In the genomic region with DNA sequence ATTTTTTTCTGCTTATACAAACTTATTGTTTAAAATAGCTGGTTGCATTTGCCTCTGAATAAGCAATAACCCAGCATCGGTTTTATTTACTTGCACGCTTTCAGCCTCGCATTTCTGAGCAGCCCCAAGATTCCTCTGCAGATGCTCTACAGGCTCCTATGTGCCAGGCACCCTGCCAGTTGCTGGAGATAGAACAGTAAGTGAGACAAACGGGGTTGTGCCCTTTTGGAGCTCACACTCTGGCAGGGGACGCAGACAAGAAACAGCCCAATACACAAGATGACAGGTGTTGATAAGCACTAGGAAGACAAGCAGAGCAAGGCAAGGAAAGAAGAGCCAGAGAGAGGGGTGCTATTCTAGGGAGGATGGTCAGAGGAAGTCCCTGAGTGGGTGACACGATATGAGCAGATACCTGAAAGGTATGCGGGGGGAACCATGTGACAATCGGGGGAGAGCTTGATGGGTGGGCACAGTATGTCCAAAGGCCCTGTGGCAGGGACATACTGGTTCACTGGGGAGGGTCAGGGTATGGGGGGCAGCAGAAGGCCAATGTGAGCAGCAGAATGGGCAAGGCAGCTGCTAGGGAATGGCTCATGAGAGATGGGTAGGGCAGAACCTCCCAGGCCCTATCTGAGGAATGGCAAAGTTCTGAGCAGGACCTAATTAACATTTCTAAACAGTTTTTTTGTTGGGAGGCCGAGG, we compare ENCODE assay signal across 27 cellular contexts. TPM values are rescaled to one million over a fixed set of nuclear protein-coding genes. Genes with fewer than 3 reads are reported as not detected.
A peak's percentile ranks its signal among the peaks of the same experiment; 100 is the strongest.
DNase-seq lines count a peak whose midpoint lies in the region; ATAC-seq and TF ChIP-seq lines count a peak whose summit lies in the region.
"Had no signal": no experiment of that assay in that cellular context is flagged by ENCODE, and none has a peak within 500 bp of the region (broad histone marks: within the 10 kb centered on the region; RNA-seq: fewer than 3 reads in every experiment).

No MANE protein-coding gene starts in this region.

- ATAC-seq in SK-N-SH treated with all-trans-retinoic acid at 6 μM for 48 hours = peak; percentile 82
- ATAC-seq in right cardiac atrium = peak; percentile 21 to 51
- ATAC-seq: CD8-positive, alpha-beta T cell; left lung; naive thymus-derived CD4-positive, alpha-beta T cell had no signal

- H3K4me1 ChIP-seq in right cardiac atrium (ENCODE audit: control insufficient read depth, insufficient read depth, low read length) = no peaks in the 10 kb centered on the region
- H3K4me1 ChIP-seq in Caco-2 = no peaks in the 10 kb centered on the region
- H3K4me1 ChIP-seq: testis, uterus had no signal

- H3K4me3 Mint-ChIP-seq in CD14-positive monocyte = no peak overlapping the region
- no peak overlapping the region for H3K4me3 Mint-ChIP-seq in activated CD4-positive, alpha-beta memory T cell treated with anti-CD3 and anti-CD28 coated beads, Interleukin-2, amount 10 ng/mL, durations not matched to agents 7 days and 5 days
- no peak overlapping the region for H3K4me3 Mint-ChIP-seq in Caco-2 (ENCODE audit: unreplicated experiment)
- H3K4me3 Mint-ChIP-seq: activated naive CD4-positive, alpha-beta T cell treated with anti-CD3 and anti-CD28 coated beads for 36 hours; CD8-positive, alpha-beta T cell; immature natural killer cell; mesothelial cell of epicardium; naive thymus-derived CD4-positive, alpha-beta T cell; T-helper 1 cell treated with Interleukin-12 subunit alpha and Interleukin-12 subunit beta and Interleukin-4 antibody, amounts not matched to agents 30 μg/mL and 1 μg/mL, for 36 hours had no signal

- TF ChIP-seq CTCF in CD14-positive monocyte (IDR thresholded peaks at IDR 0.05) = no peak
- no peak for TF ChIP-seq CTCF in Caco-2 (IDR thresholded peaks at IDR 0.05; ENCODE audit: insufficient read depth in 1 of 2, low read depth in 1 of 2, low read length in 1 of 2, severe bottlenecking in 1 of 2, unreplicated experiment in 1 of 2)

- BruUV-seq in Caco-2 (replicated peaks; lab: Mats Ljungman, UMichigan) = no TSS peak

- H3K27ac ChIP-seq in right cardiac atrium (ENCODE audit: low read length) = no peak overlapping the region
- H3K27ac ChIP-seq: left lung, testis, uterus had no signal

- DNase-seq in CD14-positive monocyte (ENCODE audit: low spot score) = no peak
- DNase-seq in right cardiac atrium = peak in 1 of 3 donors; percentile 59
- DNase-seq in posterior vena cava (ENCODE audit: low spot score) = peak; percentile 49
- no peak for DNase-seq in NCI-H2029 (lab: John Stamatoyannopoulos, UW)
- DNase-seq in stimulated activated CD8-positive, alpha-beta memory T cell treated with anti-CD3 and anti-CD28 coated beads, Interleukin-4, amount 100 ng/mL, for 48 hours = no peak
- DNase-seq in activated CD4-positive, alpha-beta memory T cell treated with anti-CD3 and anti-CD28 coated beads, Interleukin-2, amount 10 ng/mL, durations not matched to agents 7 days and 5 days = no peak
- DNase-seq in Caco-2 = no peak
- DNase-seq: activated CD4-positive, CD25-positive, alpha-beta regulatory T cell; activated naive CD4-positive, alpha-beta T cell treated with anti-CD3 and anti-CD28 coated beads for 36 hours; CD8-positive, alpha-beta T cell; GOT3; immature natural killer cell; KG1; left lung; naive thymus-derived CD4-positive, alpha-beta T cell; NCI-H1092 treated with DMSO at 0.1 percent for 48 hours; NCI-H187; NCI-H2171 treated with DMSO at 0.1 percent for 48 hours; NCI-H510A; nucleus accumbens; small intestine; stimulated activated naive CD4-positive, alpha-beta T cell treated with Interleukin-2 at 50 U/mL for 16 hours; testis had no signal

- H3K27me3 ChIP-seq in right cardiac atrium (ENCODE audit: control insufficient read depth, insufficient read depth) (no peaks in the 10 kb centered on the region), Caco-2 (replicated peaks; ENCODE audit: control insufficient read depth, insufficient read depth, low read length) (no peaks in the 10 kb centered on the region)
- H3K27me3 ChIP-seq: left lung, testis, uterus had no signal

- 61% methylated on average over 9 of the region's 9 CpGs for WGBS in right cardiac atrium

- H3K9me3 ChIP-seq in right cardiac atrium (ENCODE audit: control insufficient read depth, low read length) (peaks cover 2% of the 10 kb centered on the region), Caco-2 (no peaks in the 10 kb centered on the region)
- H3K9me3 ChIP-seq: left lung, testis, uterus had no signal

- H3K4me3 ChIP-seq in right cardiac atrium (ENCODE audit: low read length) (no peak overlapping the region), Caco-2 (ENCODE audit: low read depth, low read length) (no peak overlapping the region)
- H3K4me3 ChIP-seq: left lung, testis, uterus had no signal

- peaks cover 0 to 5% (median 2%) of the 10 kb centered on the region in 7 donors for H3K9me3 Mint-ChIP-seq in CD14-positive monocyte
- no peaks in the 10 kb centered on the region for H3K9me3 Mint-ChIP-seq in activated CD4-positive, alpha-beta memory T cell treated with anti-CD3 and anti-CD28 coated beads, Interleukin-2, amount 10 ng/mL, durations not matched to agents 7 days and 5 days
- no peaks in the 10 kb centered on the region for H3K9me3 Mint-ChIP-seq in Caco-2 (ENCODE audit: unreplicated experiment)
- H3K9me3 Mint-ChIP-seq: CD8-positive, alpha-beta T cell; immature natural killer cell; T-helper 1 cell treated with Interleukin-12 subunit alpha and Interleukin-12 subunit beta and Interleukin-4 antibody, amounts not matched to agents 30 μg/mL and 1 μg/mL, for 36 hours had no signal

- intact Hi-C loops in CD14-positive monocyte (cut with micrococcal nuclease) (loop anchor here (5.0 kb wide), 1 partner anchor 39 kb away; no protein-coding TSS in a partner anchor), right cardiac atrium (cut with DNase I) (no loop called here), posterior vena cava (cut with DNase I) (no loop called here), Caco-2 (cut with micrococcal nuclease; ENCODE audit: unreplicated experiment) (no loop called here)

- no peaks in the 10 kb centered on the region for H3K36me3 ChIP-seq in Caco-2 (ENCODE audit: control insufficient read depth, insufficient read depth, low read length)
- H3K36me3 ChIP-seq: left lung, uterus had no signal

- H3K27ac Mint-ChIP-seq in CD14-positive monocyte (peak overlapping the region in 5 of 7 donors; percentile 28 to 99 (median 55)), Caco-2 (ENCODE audit: unreplicated experiment) (no peak overlapping the region)
- no peak overlapping the region for H3K27ac Mint-ChIP-seq in activated CD4-positive, alpha-beta memory T cell treated with anti-CD3 and anti-CD28 coated beads, Interleukin-2, amount 10 ng/mL, durations not matched to agents 7 days and 5 days
- H3K27ac Mint-ChIP-seq: activated naive CD4-positive, alpha-beta T cell treated with anti-CD3 and anti-CD28 coated beads for 36 hours; CD8-positive, alpha-beta T cell; immature natural killer cell; mesothelial cell of epicardium; T-helper 1 cell treated with Interleukin-12 subunit alpha and Interleukin-12 subunit beta and Interleukin-4 antibody, amounts not matched to agents 30 μg/mL and 1 μg/mL, for 36 hours had no signal

- H3K36me3 Mint-ChIP-seq in CD14-positive monocyte = peaks cover 0 to 2% of the 10 kb centered on the region in 2 donors
- no peaks in the 10 kb centered on the region for H3K36me3 Mint-ChIP-seq in activated CD4-positive, alpha-beta memory T cell treated with anti-CD3 and anti-CD28 coated beads, Interleukin-2, amount 10 ng/mL, durations not matched to agents 7 days and 5 days (ENCODE audit: low read depth)
- no peaks in the 10 kb centered on the region for H3K36me3 Mint-ChIP-seq in Caco-2 (ENCODE audit: insufficient read depth, unreplicated experiment)
- H3K36me3 Mint-ChIP-seq: CD8-positive, alpha-beta T cell; mesothelial cell of epicardium; naive thymus-derived CD4-positive, alpha-beta T cell had no signal

- POLR2A ChIA-PET in activated CD4-positive, alpha-beta memory T cell treated with anti-CD3 and anti-CD28 coated beads, Interleukin-2, amount 10 ng/mL, durations not matched to agents 7 days and 5 days (lab: Charles Lee) = no interaction called here
- POLR2A ChIA-PET in Caco-2 (lab: Charles Lee) = no interaction called here

- CTCF ChIA-PET in activated CD4-positive, alpha-beta memory T cell treated with anti-CD3 and anti-CD28 coated beads, Interleukin-2, amount 10 ng/mL, durations not matched to agents 7 days and 5 days (lab: Charles Lee) = interaction anchor here (0.7 kb wide), 1 partner anchor 19 kb away, joined by 3 read pairs; the partner anchor contains the start of gene ADORA2B
- CTCF ChIA-PET in Caco-2 (lab: Charles Lee) = no interaction called here

- H3K27me3 Mint-ChIP-seq in CD14-positive monocyte (ENCODE audit: low read depth in 3 of 3) = peaks cover 0 to 11% (median 5%) of the 10 kb centered on the region in 3 donors
- H3K27me3 Mint-ChIP-seq in activated CD4-positive, alpha-beta memory T cell treated with anti-CD3 and anti-CD28 coated beads, Interleukin-2, amount 10 ng/mL, durations not matched to agents 7 days and 5 days = peaks cover 34% of the 10 kb centered on the region
- H3K27me3 Mint-ChIP-seq in Caco-2 (ENCODE audit: insufficient read depth, unreplicated experiment) = peaks cover 2% of the 10 kb centered on the region

- H3K4me1 Mint-ChIP-seq in CD14-positive monocyte (peaks cover 36% of the 10 kb centered on the region), Caco-2 (ENCODE audit: low read depth, unreplicated experiment) (no peaks in the 10 kb centered on the region)
- no peaks in the 10 kb centered on the region for H3K4me1 Mint-ChIP-seq in activated CD4-positive, alpha-beta memory T cell treated with anti-CD3 and anti-CD28 coated beads, Interleukin-2, amount 10 ng/mL, durations not matched to agents 7 days and 5 days

TF ChIP-seq in SK-N-SH treated with all-trans-retinoic acid at 6 μM for 48 hours, 23 proteins besides CTCF, POLR2A, EP300 and RAD21 (continues in another document):
- TF ChIP-seq ZNF565 (CRISPR knock-in tag; conservative IDR thresholded peaks at IDR 0.05; ENCODE audit: low read depth) (no peak), SNAI2 (CRISPR knock-in tag; IDR thresholded peaks at IDR 0.05) (peak; percentile 85), ZFP30 (CRISPR knock-in tag; IDR thresholded peaks at IDR 0.05) (0 out of 2 replicates have a peak, but pooled peaks have one; percentile 22), ZNF8 (CRISPR knock-in tag; IDR thresholded peaks at IDR 0.05) (no peak)

RNA-seq across cellular contexts. Expression of gene ADORA2B, which starts 18.7 kb away (rescaled TPM):
- polyA plus RNA-seq in CD14-positive monocyte (1 to 10 TPM; 4.4 to 6.4 TPM), right cardiac atrium (0.38 TPM)
- total RNA-seq in right cardiac atrium (under 1 TPM; 0.28 to 0.64 (median 0.42) TPM), posterior vena cava (under 1 TPM; 0.74 to 0.86 TPM), Caco-2 (2022) (1.5 and 2.5 TPM in 2 replicates)
- total RNA-seq in activated CD4-positive, alpha-beta memory T cell treated with anti-CD3 and anti-CD28 coated beads, Interleukin-2, amount 10 ng/mL, durations not matched to agents 7 days and 5 days = under 1 TPM; 0.13 to 0.40 TPM
- total RNA-seq: CD8-positive, alpha-beta T cell had no signal

Comparison
In these comparisons a context has a peak if more than half of its experiments do, and no peak if none do; other contexts are left out.
1. H3K27ac Mint-ChIP-seq: peak in CD14-positive monocyte (5 of 7); none in activated CD4-positive, alpha-beta memory T cell treated with anti-CD3 and anti-CD28 coated beads, Interleukin-2, amount 10 ng/mL, durations not matched to agents 7 days and 5 days (single experiment) and Caco-2 (single experiment).
2. intact Hi-C loops: an anchor here in CD14-positive monocyte (5.0 kb wide); none called in right cardiac atrium, posterior vena cava and Caco-2.